8 cellular contexts compared by ENCODE assay signal in the genomic region with DNA sequence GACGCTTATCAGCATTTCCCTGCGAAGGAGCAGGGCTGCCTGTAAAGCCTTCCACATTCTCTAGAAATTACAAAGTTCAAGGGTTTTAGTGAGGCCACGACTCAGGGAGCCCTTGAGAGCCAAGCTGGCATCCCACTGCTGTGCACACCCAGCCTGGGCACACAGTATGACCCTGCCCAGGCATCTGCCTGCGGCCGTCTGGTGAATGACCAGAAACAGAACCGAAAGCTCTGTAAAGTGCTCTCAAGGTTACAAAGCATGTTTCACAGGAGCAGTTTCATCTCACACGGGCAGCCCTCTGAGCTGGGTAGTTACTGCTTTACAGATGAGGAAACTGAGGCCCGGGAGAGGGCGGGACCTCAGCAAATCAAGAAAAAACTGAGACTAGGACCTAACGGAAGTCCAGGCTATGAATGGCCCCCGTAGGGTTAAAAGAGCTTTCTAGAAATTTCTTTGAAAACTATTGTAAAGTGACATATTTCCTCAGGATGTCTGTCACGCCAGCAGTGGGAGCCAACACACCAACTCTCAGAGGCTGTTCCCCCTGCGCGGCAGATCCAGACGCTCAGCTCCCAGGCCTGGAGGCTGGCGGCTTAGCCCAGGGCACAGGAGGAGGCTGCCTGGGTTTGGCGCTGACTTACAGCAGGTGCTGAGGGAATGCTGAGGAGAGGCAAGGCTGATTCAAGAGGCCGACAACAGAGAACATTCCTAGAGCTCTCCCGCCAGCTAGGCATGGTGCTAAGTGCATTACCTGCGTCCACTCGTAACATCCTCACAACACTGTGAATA. TPM values are rescaled to one million over a fixed set of nuclear protein-coding genes. Genes with fewer than 3 reads are reported as not detected.
DNase-seq lines count a peak whose midpoint lies in the region; ATAC-seq lines count a peak whose summit lies in the region.

No MANE protein-coding gene starts in this region.

- H3K4me3 Mint-ChIP-seq in memory B cell, result no peak overlapping the region

- DNase-seq in DMS53 (lab: John Stamatoyannopoulos, UW), result peak; percentile 50
- no peak for DNase-seq in DMS53 treated with DMSO at 0.1 percent for 48 hours (lab: John Stamatoyannopoulos, UW; ENCODE audit: unreplicated experiment)
- DNase-seq in SW480 (ENCODE audit: low spot score), result peak; percentile 50
- no peak for DNase-seq in memory B cell (ENCODE audit: low spot score in 2 of 2)
- no peak for DNase-seq in A172 (ENCODE audit: low spot score)

- H3K36me3 Mint-ChIP-seq in memory B cell, result peaks cover 2% of the 10 kb centered on the region

- H3K9me3 Mint-ChIP-seq in memory B cell, result no peaks in the 10 kb centered on the region

- no peak overlapping the region for H3K27ac Mint-ChIP-seq in memory B cell

- peaks cover 4% of the 10 kb centered on the region for H3K4me1 Mint-ChIP-seq in memory B cell

- ATAC-seq in GM21390 (IDR thresholded peaks at IDR 0.05; ENCODE audit: unreplicated experiment) (peak; percentile 53), memory B cell (ENCODE audit: low read depth) (peak; percentile 34), HG02840 (IDR thresholded peaks at IDR 0.05; ENCODE audit: low FRiP score, unreplicated experiment) (no peak), HG03095 (IDR thresholded peaks at IDR 0.05; ENCODE audit: unreplicated experiment) (no peak)

- peaks cover 10% of the 10 kb centered on the region for H3K27me3 Mint-ChIP-seq in memory B cell

RNA-seq across cellular contexts. Expression of a gene that starts 7.7 kb away (rescaled TPM):
- total RNA-seq in A172 (2014; rRNA removed; shearing (Covaris generic)), result 12.4 and 26.0 TPM in 2 replicates

Comparison
In these comparisons a context has a peak if more than half of its experiments do, and no peak if none do; other contexts are left out.
1. DNase-seq: peak in DMS53 (single experiment) and SW480 (single experiment); none in DMS53 treated with DMSO at 0.1 percent for 48 hours (single experiment), memory B cell (0 of 2) and A172 (single experiment).
2. ATAC-seq: peak in GM21390 (single experiment) and memory B cell (single experiment); none in HG02840 (single experiment) and HG03095 (single experiment).